ENCODE assay signal across 1 cellular context in the genomic region with DNA sequence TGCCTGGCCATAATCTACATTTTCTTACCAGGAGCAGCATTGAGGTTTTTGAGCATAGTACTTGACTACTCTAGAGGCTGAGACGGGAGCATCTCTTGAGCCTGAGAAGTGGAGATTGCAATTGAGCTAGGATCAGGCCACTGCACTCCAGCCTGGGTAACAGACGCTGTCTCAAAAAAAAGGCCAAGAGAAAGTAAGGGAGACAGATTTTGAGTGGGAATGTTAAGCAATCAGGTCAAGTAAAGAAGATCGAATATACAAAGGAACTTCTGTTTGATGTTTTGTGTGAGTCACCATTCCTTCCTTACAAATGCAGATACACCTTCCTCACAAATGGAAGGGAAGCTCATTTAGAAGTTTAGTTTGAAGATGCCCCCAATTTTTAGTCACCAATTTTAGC.
TF ChIP-seq lines count a peak whose summit lies in the region.

No MANE protein-coding gene starts in this region.

TF ChIP-seq in A549, 52 proteins besides CTCF, POLR2A, EP300 and RAD21:
- TF ChIP-seq, protein P1, sequence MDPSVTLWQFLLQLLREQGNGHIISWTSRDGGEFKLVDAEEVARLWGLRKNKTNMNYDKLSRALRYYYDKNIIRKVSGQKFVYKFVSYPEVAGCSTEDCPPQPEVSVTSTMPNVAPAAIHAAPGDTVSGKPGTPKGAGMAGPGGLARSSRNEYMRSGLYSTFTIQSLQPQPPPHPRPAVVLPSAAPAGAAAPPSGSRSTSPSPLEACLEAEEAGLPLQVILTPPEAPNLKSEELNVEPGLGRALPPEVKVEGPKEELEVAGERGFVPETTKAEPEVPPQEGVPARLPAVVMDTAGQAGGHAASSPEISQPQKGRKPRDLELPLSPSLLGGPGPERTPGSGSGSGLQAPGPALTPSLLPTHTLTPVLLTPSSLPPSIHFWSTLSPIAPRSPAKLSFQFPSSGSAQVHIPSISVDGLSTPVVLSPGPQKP (IDR thresholded peaks at IDR 0.05; ENCODE audit: low read depth, low read length): no peak
- TF ChIP-seq ZSCAN20 (CRISPR knock-in tag; IDR thresholded peaks at IDR 0.05) (no peak), MYC (IDR thresholded peaks at IDR 0.05; ENCODE audit: borderline replicate concordance, low read length) (no peak), JUN (IDR thresholded peaks at IDR 0.05) (no peak), FOSL2 (IDR thresholded peaks at IDR 0.05) (no peak), FOSL2 (CRISPR knock-in tag; IDR thresholded peaks at IDR 0.05) (0 out of 2 replicates have a peak, but pooled peaks have one; percentile 3), CEBPB (IDR thresholded peaks at IDR 0.05) (0 out of 4 replicates have a peak, but pooled peaks of 1 of the 2 experiments have one; percentile 10), TP53 (CRISPR knock-in tag; IDR thresholded peaks at IDR 0.05) (peak; percentile 7; the same call in 1 of the 2 replicates), RNF2 (IDR thresholded peaks at IDR 0.05; ENCODE audit: borderline replicate concordance, low read depth) (no peak), ZFP36 (IDR thresholded peaks at IDR 0.05; ENCODE audit: borderline replicate concordance, partially characterized antibody) (no peak)
- TF ChIP-seq, protein P2, sequence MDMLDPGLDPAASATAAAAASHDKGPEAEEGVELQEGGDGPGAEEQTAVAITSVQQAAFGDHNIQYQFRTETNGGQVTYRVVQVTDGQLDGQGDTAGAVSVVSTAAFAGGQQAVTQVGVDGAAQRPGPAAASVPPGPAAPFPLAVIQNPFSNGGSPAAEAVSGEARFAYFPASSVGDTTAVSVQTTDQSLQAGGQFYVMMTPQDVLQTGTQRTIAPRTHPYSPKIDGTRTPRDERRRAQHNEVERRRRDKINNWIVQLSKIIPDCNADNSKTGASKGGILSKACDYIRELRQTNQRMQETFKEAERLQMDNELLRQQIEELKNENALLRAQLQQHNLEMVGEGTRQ (IDR thresholded peaks at IDR 0.05): no peak
- TF ChIP-seq, protein P3, sequence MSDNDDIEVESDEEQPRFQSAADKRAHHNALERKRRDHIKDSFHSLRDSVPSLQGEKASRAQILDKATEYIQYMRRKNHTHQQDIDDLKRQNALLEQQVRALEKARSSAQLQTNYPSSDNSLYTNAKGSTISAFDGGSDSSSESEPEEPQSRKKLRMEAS (IDR thresholded peaks at IDR 0.05): no peak
- TF ChIP-seq, protein P4, sequence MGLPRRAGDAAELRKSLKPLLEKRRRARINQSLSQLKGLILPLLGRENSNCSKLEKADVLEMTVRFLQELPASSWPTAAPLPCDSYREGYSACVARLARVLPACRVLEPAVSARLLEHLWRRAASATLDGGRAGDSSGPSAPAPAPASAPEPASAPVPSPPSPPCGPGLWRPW (IDR thresholded peaks at IDR 0.05): no peak
- TF ChIP-seq, protein P5, sequence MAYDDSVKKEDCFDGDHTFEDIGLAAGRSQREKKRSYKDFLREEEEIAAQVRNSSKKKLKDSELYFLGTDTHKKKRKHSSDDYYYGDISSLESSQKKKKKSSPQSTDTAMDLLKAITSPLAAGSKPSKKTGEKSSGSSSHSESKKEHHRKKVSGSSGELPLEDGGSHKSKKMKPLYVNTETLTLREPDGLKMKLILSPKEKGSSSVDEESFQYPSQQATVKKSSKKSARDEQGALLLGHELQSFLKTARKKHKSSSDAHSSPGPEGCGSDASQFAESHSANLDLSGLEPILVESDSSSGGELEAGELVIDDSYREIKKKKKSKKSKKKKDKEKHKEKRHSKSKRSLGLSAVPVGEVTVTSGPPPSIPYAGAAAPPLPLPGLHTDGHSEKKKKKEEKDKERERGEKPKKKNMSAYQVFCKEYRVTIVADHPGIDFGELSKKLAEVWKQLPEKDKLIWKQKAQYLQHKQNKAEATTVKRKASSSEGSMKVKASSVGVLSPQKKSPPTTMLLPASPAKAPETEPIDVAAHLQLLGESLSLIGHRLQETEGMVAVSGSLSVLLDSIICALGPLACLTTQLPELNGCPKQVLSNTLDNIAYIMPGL (CRISPR knock-in tag; IDR thresholded peaks at IDR 0.05; ENCODE audit: borderline replicate concordance): no peak
TF ChIP-seq in A549: peak in this region for 3.
